ENCODE assay signal across 22 cellular contexts in genomic region chr7:83588602-83589240, GRCh38.
"Had no signal": no experiment of that assay in that cellular context is flagged by ENCODE, and none has a peak within 500 bp of the region (broad histone marks: within the 10 kb centered on the region; RNA-seq: fewer than 3 reads in every experiment).

No MANE protein-coding gene starts in this region.

- H3K36me3 ChIP-seq: left lung, pancreas, spleen, stomach, thoracic aorta, upper lobe of right lung had no signal

- H3K27me3 ChIP-seq: left lung, pancreas, spleen, stomach, upper lobe of right lung had no signal

- H3K9me3 ChIP-seq: left lung, mucosa of descending colon, pancreas, stomach, thoracic aorta, upper lobe of right lung had no signal

- H3K27ac ChIP-seq: epithelial cell of prostate, left lung, pancreas, spleen, stomach, thoracic aorta, upper lobe of right lung had no signal

- H3K4me3 ChIP-seq: left lung, mucosa of descending colon, pancreas, spleen, stomach, thoracic aorta, upper lobe of right lung had no signal

- H3K27ac Mint-ChIP-seq: activated CD4-positive, alpha-beta memory T cell treated with anti-CD3 and anti-CD28 coated beads for 36 hours; activated CD4-positive, alpha-beta T cell treated with anti-CD3 and anti-CD28 coated beads for 36 hours; activated CD8-positive, alpha-beta memory T cell treated with anti-CD3 and anti-CD28 coated beads, Interleukin-2, amount 10 ng/mL, durations not matched to agents 7 days and 5 days; activated naive CD4-positive, alpha-beta T cell treated with anti-CD3 and anti-CD28 coated beads, Interleukin-2, amount 50 U/mL, for 24 hours; dendritic cell treated with granulocyte-macrophage colony-stimulating factor and Interleukin-4, amounts not matched to agents 40 ng/mL and 50 ng/mL, for 4 days; naive thymus-derived CD4-positive, alpha-beta T cell; T-helper 17 cell had no signal

- H3K4me1 Mint-ChIP-seq: activated CD4-positive, alpha-beta T cell treated with anti-CD3 and anti-CD28 coated beads for 36 hours; activated CD8-positive, alpha-beta memory T cell treated with anti-CD3 and anti-CD28 coated beads, Interleukin-2, amount 10 ng/mL, durations not matched to agents 7 days and 5 days; activated naive CD4-positive, alpha-beta T cell treated with anti-CD3 and anti-CD28 coated beads, Interleukin-2, amount 50 U/mL, for 24 hours; naive thymus-derived CD4-positive, alpha-beta T cell; T-helper 17 cell had no signal

- DNase-seq: activated CD4-positive, alpha-beta memory T cell treated with anti-CD3 and anti-CD28 coated beads for 36 hours; activated CD4-positive, alpha-beta T cell treated with anti-CD3 and anti-CD28 coated beads for 36 hours; activated CD8-positive, alpha-beta memory T cell treated with anti-CD3 and anti-CD28 coated beads, Interleukin-2, amount 10 ng/mL, durations not matched to agents 7 days and 5 days; activated effector memory CD4-positive, alpha-beta T cell treated with anti-CD3 and anti-CD28 coated beads, Interleukin-2, amount 50 U/mL, for 16 hours; activated T-cell treated with anti-CD3 and anti-CD28 coated beads, Interleukin-2, amount 50 U/mL, for 48 hours; hypothalamus; kidney; left lung; mammary epithelial cell; mucosa of descending colon; naive thymus-derived CD4-positive, alpha-beta T cell; pancreas; spleen; stomach; T-helper 17 cell; upper lobe of right lung had no signal

- ATAC-seq: activated CD4-positive, alpha-beta T cell treated with anti-CD3 and anti-CD28 coated beads for 36 hours; activated CD8-positive, alpha-beta memory T cell treated with anti-CD3 and anti-CD28 coated beads, Interleukin-2, amount 10 ng/mL, durations not matched to agents 7 days and 5 days; left lung; mucosa of descending colon; naive thymus-derived CD4-positive, alpha-beta T cell; pancreas; sciatic nerve; T-helper 17 cell; upper lobe of right lung had no signal

- H3K36me3 Mint-ChIP-seq: activated CD4-positive, alpha-beta memory T cell treated with anti-CD3 and anti-CD28 coated beads for 36 hours; activated CD8-positive, alpha-beta memory T cell treated with anti-CD3 and anti-CD28 coated beads, Interleukin-2, amount 10 ng/mL, durations not matched to agents 7 days and 5 days; activated naive CD4-positive, alpha-beta T cell treated with anti-CD3 and anti-CD28 coated beads, Interleukin-2, amount 50 U/mL, for 24 hours; brain; naive thymus-derived CD4-positive, alpha-beta T cell had no signal

- H3K27me3 Mint-ChIP-seq: activated CD4-positive, alpha-beta memory T cell treated with anti-CD3 and anti-CD28 coated beads for 36 hours; activated CD4-positive, alpha-beta T cell treated with anti-CD3 and anti-CD28 coated beads for 36 hours; activated CD8-positive, alpha-beta memory T cell treated with anti-CD3 and anti-CD28 coated beads, Interleukin-2, amount 10 ng/mL, durations not matched to agents 7 days and 5 days; activated naive CD4-positive, alpha-beta T cell treated with anti-CD3 and anti-CD28 coated beads, Interleukin-2, amount 50 U/mL, for 24 hours; brain; dendritic cell treated with granulocyte-macrophage colony-stimulating factor and Interleukin-4, amounts not matched to agents 40 ng/mL and 50 ng/mL, for 4 days; naive thymus-derived CD4-positive, alpha-beta T cell; T-helper 17 cell had no signal

- H3K4me1 ChIP-seq: left lung, pancreas, spleen, stomach, upper lobe of right lung had no signal

- H3K9me3 Mint-ChIP-seq: activated naive CD4-positive, alpha-beta T cell treated with anti-CD3 and anti-CD28 coated beads, Interleukin-2, amount 50 U/mL, for 24 hours; brain; dendritic cell treated with granulocyte-macrophage colony-stimulating factor and Interleukin-4, amounts not matched to agents 40 ng/mL and 50 ng/mL, for 4 days had no signal

- H3K4me3 Mint-ChIP-seq: activated CD4-positive, alpha-beta memory T cell treated with anti-CD3 and anti-CD28 coated beads for 36 hours; activated CD4-positive, alpha-beta T cell treated with anti-CD3 and anti-CD28 coated beads for 36 hours; activated CD8-positive, alpha-beta memory T cell treated with anti-CD3 and anti-CD28 coated beads, Interleukin-2, amount 10 ng/mL, durations not matched to agents 7 days and 5 days; activated naive CD4-positive, alpha-beta T cell treated with anti-CD3 and anti-CD28 coated beads, Interleukin-2, amount 50 U/mL, for 24 hours; brain; dendritic cell treated with granulocyte-macrophage colony-stimulating factor and Interleukin-4, amounts not matched to agents 40 ng/mL and 50 ng/mL, for 4 days; naive thymus-derived CD4-positive, alpha-beta T cell; T-helper 17 cell had no signal
